ENCODE assay signal across 13 cellular contexts in genomic region chrX:103066606-103067005, GRCh38. TPM values are rescaled to one million over a fixed set of nuclear protein-coding genes. Genes with fewer than 3 reads are reported as not detected.
"Had no signal": no experiment of that assay in that cellular context is flagged by ENCODE, and none has a peak within 500 bp of the region (broad histone marks: within the 10 kb centered on the region; RNA-seq: fewer than 3 reads in every experiment).

No MANE protein-coding gene starts in this region.

- H3K4me3 ChIP-seq: mucosa of descending colon, right lobe of liver, spleen, upper lobe of left lung had no signal

- ATAC-seq: activated CD4-positive, CD25-positive, alpha-beta regulatory T cell treated with anti-CD3 and anti-CD28 coated beads, Interleukin-2, amount 50 U/mL, for 24 hours; mucosa of descending colon; naive thymus-derived CD8-positive, alpha-beta T cell; right lobe of liver had no signal

- H3K27me3 ChIP-seq: right lobe of liver, upper lobe of left lung had no signal

- DNase-seq: activated naive CD4-positive, alpha-beta T cell treated with anti-CD3 and anti-CD28 coated beads, Interleukin-2, amount 50 U/mL, for 16 hours; activated T-cell treated with anti-CD3 and anti-CD28 coated beads, Interleukin-2, amount 50 U/mL, for 1 hour; amniotic stem cell; mucosa of descending colon; naive thymus-derived CD8-positive, alpha-beta T cell; right lobe of liver; spleen; stimulated activated CD4-positive, alpha-beta T cell treated with anti-CD3 and anti-CD28 coated beads, Interleukin-2, amount 100 ng/mL, for 24 hours; stimulated activated naive CD4-positive, alpha-beta T cell; SW 1271; upper lobe of left lung had no signal

- H3K36me3 ChIP-seq: right lobe of liver, spleen, upper lobe of left lung had no signal

- H3K4me1 ChIP-seq: right lobe of liver, spleen had no signal

- H3K9me3 ChIP-seq: mucosa of descending colon, right lobe of liver, spleen, upper lobe of left lung had no signal

- H3K27ac ChIP-seq: right lobe of liver, spleen, upper lobe of left lung had no signal

RNA-seq across cellular contexts. Expression of gene BEX1, which starts 2.6 kb away (rescaled TPM):
- total RNA-seq: lung microvascular endothelial cell; naive thymus-derived CD8-positive, alpha-beta T cell had no signal

RNA-seq across cellular contexts. Expression of gene NXF3, which starts 26.3 kb away (rescaled TPM):
- total RNA-seq: lung microvascular endothelial cell; naive thymus-derived CD8-positive, alpha-beta T cell had no signal
- polyA plus RNA-seq: naive thymus-derived CD8-positive, alpha-beta T cell had no signal
